16 cellular contexts compared by ENCODE assay signal in the genomic region with DNA sequence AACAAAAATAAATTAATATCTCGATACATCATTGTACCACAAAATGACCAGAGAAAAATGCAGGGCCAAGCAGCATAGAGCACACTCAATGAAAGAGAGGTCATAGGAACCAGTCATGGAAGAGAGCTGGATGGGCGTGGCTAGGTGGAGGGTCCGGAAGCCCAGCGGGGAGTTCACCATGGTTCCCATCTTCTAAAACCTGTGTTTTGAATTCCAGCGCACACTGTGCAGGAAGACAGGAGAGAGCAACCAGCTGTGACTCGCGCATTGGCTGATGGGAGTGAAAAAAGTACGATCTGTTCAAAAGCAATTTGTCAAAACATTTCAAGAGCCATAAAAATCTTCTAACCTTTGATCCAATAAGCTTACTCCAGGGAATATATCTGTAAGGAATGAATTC.
DNase-seq lines count a peak whose midpoint lies in the region; ATAC-seq, FAIRE-seq and TF ChIP-seq lines count a peak whose summit lies in the region.
"Had no signal": no experiment of that assay in that cellular context is flagged by ENCODE, and none has a peak within 500 bp of the region (broad histone marks: within the 10 kb centered on the region; RNA-seq: fewer than 3 reads in every experiment).

No MANE protein-coding gene starts in this region.

- peak; percentile 25 for DNase-seq in A673 (ENCODE audit: low spot score)
- peak; percentile 54 for DNase-seq in NCI-H2171 (lab: John Stamatoyannopoulos, UW)
- DNase-seq in K562 (ENCODE audit: extremely low read depth in 1 of 4, low spot score in 3 of 4) = peak in 1 of 4 experiments; percentile 3
- DNase-seq in left kidney (ENCODE audit: low read depth, low spot score) = peak; percentile 46
- DNase-seq in GM10266 (ENCODE audit: extremely low spot score) = no peak
- no peak for DNase-seq in activated T-cell treated with anti-CD3 and anti-CD28 coated beads, Interleukin-2, amount 50 U/mL, for 24 hours
- DNase-seq: Caco-2; CD8-positive, alpha-beta memory T cell; DND-41; GDM1; H7; IMR-90 had no signal

- no peak overlapping the region for H3K27ac Mint-ChIP-seq in activated T-cell treated with anti-CD3 and anti-CD28 coated beads, Interleukin-2, amount 50 U/mL, for 24 hours
- H3K27ac Mint-ChIP-seq: CD14-positive monocyte; CD8-positive, alpha-beta memory T cell had no signal

- in situ Hi-C loops in K562 (cut with MboI) = no loop called here

- no peak for TF ChIP-seq RAD21 in K562 (CRISPR knock-in tag; conservative IDR thresholded peaks at IDR 0.05 in 1 of 2, IDR thresholded peaks at IDR 0.05 in 1 of 2)

- H3K4me3 Mint-ChIP-seq in activated T-cell treated with anti-CD3 and anti-CD28 coated beads, Interleukin-2, amount 50 U/mL, for 24 hours = no peak overlapping the region
- H3K4me3 Mint-ChIP-seq: CD14-positive monocyte; CD8-positive, alpha-beta memory T cell had no signal

- H4K20me1 ChIP-seq in K562 (replicated peaks; ENCODE audit: control insufficient read depth, insufficient read depth, low read length) = no peaks in the 10 kb centered on the region

- no peak overlapping the region for H3K9ac ChIP-seq in K562 (ENCODE audit: insufficient read depth in 1 of 2, low read depth in 2 of 2, low read length in 2 of 2)

- no peak for TF ChIP-seq CTCF in A673 (conservative IDR thresholded peaks at IDR 0.05; ENCODE audit: low read depth, low read length)
- no peak for TF ChIP-seq CTCF in K562 (IDR thresholded peaks at IDR 0.05 in 2 of 3, conservative IDR thresholded peaks at IDR 0.05 in 1 of 3; ENCODE audit: insufficient read depth in 2 of 3, low read depth in 1 of 3, low read length in 3 of 3)
- no peak for TF ChIP-seq CTCF in GM10266 (IDR thresholded peaks at IDR 0.05; ENCODE audit: control insufficient read depth, insufficient read depth, low read depth, missing control alignments)

- H3K4me3 ChIP-seq in A673 (ENCODE audit: low read depth, low read length, poor library complexity, severe bottlenecking) (no peak overlapping the region), K562 (no peak overlapping the region)

- no peaks in the 10 kb centered on the region for H3K4me1 Mint-ChIP-seq in activated T-cell treated with anti-CD3 and anti-CD28 coated beads, Interleukin-2, amount 50 U/mL, for 24 hours (ENCODE audit: low read depth)
- H3K4me1 Mint-ChIP-seq: CD14-positive monocyte; CD8-positive, alpha-beta memory T cell had no signal

- peaks cover 35% of the 10 kb centered on the region for H3K27me3 ChIP-seq in A673 (replicated peaks; ENCODE audit: insufficient read depth, low read depth, low read length, poor library complexity)
- H3K27me3 ChIP-seq in K562 (ENCODE audit: control insufficient read depth in 2 of 2, insufficient read depth in 2 of 2, low read length in 2 of 2) = peaks cover 0 to 7% of the 10 kb centered on the region in 2 experiments; a peak in 2 of 5 replicates

- H3K27ac ChIP-seq in A673 (ENCODE audit: low read depth, low read length, poor library complexity, severe bottlenecking) = no peak overlapping the region
- H3K27ac ChIP-seq in K562 (ENCODE audit: extremely low read depth, low read depth, low read length) = no peak overlapping the region

- H3K79me2 ChIP-seq in K562 (ENCODE audit: control insufficient read depth, insufficient read depth, low read length) = no peaks in the 10 kb centered on the region

- 0 out of 2 replicates have a peak overlapping the region, but pooled peaks have one; percentile 9 for H2AFZ ChIP-seq in K562 (ENCODE audit: low read depth, low read length)

- no peak for TF ChIP-seq POLR2A in K562 (conservative IDR thresholded peaks at IDR 0.05)

- no peak overlapping the region for H3K4me2 ChIP-seq in K562 (ENCODE audit: insufficient read depth, low read length)

- POLR2A ChIA-PET in A673 (lab: Charles Lee; ENCODE audit: low non-redundant PET) (no interaction called here), K562 (lab: Yijun Ruan, JAX) (no interaction called here)

- H3K4me1 ChIP-seq in A673 (ENCODE audit: insufficient read depth, low read length, poor library complexity, severe bottlenecking) = peaks cover 18% of the 10 kb centered on the region
- H3K4me1 ChIP-seq in K562 (replicated peaks in 1 of 2; ENCODE audit: control insufficient read depth in 2 of 2, insufficient read depth in 2 of 2, low read length in 2 of 2) = peaks cover 0 to 5% of the 10 kb centered on the region in 2 experiments; a peak in 2 of 5 replicates

- intact Hi-C loops in A673 (cut with micrococcal nuclease; ENCODE audit: unreplicated experiment) (no loop called here), K562 (cut with micrococcal nuclease) (no loop called here)

- ATAC-seq in K562 (no peak), HG02678 (IDR thresholded peaks at IDR 0.05; ENCODE audit: unreplicated experiment) (no peak), GM18868 (IDR thresholded peaks at IDR 0.05; ENCODE audit: unreplicated experiment) (no peak)

- CTCF ChIA-PET in A673 (lab: Charles Lee) = no interaction called here
- CTCF ChIA-PET in K562 (lab: Yijun Ruan, JAX; ENCODE audit: low intra/inter-chr PET ratio) = no interaction called here

- H3K9me3 ChIP-seq in A673 (ENCODE audit: low read depth, low read length, poor library complexity, severe bottlenecking) (no peaks in the 10 kb centered on the region), K562 (replicated peaks; ENCODE audit: control insufficient read depth, insufficient read depth, low read depth, low read length) (no peaks in the 10 kb centered on the region)
- H3K9me3 ChIP-seq: Caco-2 had no signal

- H3K9me3 Mint-ChIP-seq in activated T-cell treated with anti-CD3 and anti-CD28 coated beads, Interleukin-2, amount 50 U/mL, for 24 hours = no peaks in the 10 kb centered on the region

- FAIRE-seq in K562 (lab: Jason Lieb, UNC) = no peak
- FAIRE-seq: A204.1 had no signal

- H3K9me1 ChIP-seq in K562 (ENCODE audit: control insufficient read depth, insufficient read depth, low read length) = no peaks in the 10 kb centered on the region

- no peak for TF ChIP-seq EP300 in K562 (IDR thresholded peaks at IDR 0.05; ENCODE audit: low read length)

- H3K36me3 Mint-ChIP-seq in activated T-cell treated with anti-CD3 and anti-CD28 coated beads, Interleukin-2, amount 50 U/mL, for 24 hours (ENCODE audit: low read depth) = no peaks in the 10 kb centered on the region
- H3K36me3 Mint-ChIP-seq: CD14-positive monocyte; CD8-positive, alpha-beta memory T cell had no signal

- peaks cover 12% of the 10 kb centered on the region for H3K27me3 Mint-ChIP-seq in activated T-cell treated with anti-CD3 and anti-CD28 coated beads, Interleukin-2, amount 50 U/mL, for 24 hours

- BruUV-seq in A673 (replicated peaks; lab: Mats Ljungman, UMichigan) = no TSS peak
- no TSS peak for BruUV-seq in K562 (replicated peaks; lab: Mats Ljungman, UMichigan)

- 2% methylated on average over 8 of the region's 8 CpGs for WGBS in K562 (ENCODE audit: insufficient coverage, low coverage, missing lambda C conversion rate)

- H3K36me3 ChIP-seq in A673 (ENCODE audit: insufficient read depth, low read length, poor library complexity, severe bottlenecking) (no peaks in the 10 kb centered on the region), K562 (ENCODE audit: control insufficient read depth, insufficient read depth, low read length) (no peaks in the 10 kb centered on the region)

TF ChIP-seq in K562, 482 proteins besides CTCF, POLR2A, EP300 and RAD21:
- TF ChIP-seq ZC3H4 (CRISPR knock-in tag; IDR thresholded peaks at IDR 0.05; ENCODE audit: borderline replicate concordance) (no peak), ZBED1 (IDR thresholded peaks at IDR 0.05) (no peak), MCM3 (IDR thresholded peaks at IDR 0.05) (no peak), POLR3G (IDR thresholded peaks at IDR 0.05; ENCODE audit: extremely low read depth, insufficient read length, insufficient replicate concordance) (no peak), ZNF586 (CRISPR knock-in tag; conservative IDR thresholded peaks at IDR 0.05) (no peak), U2AF2 (optimal IDR thresholded peaks at IDR 0.05; ENCODE audit: low read depth, low read length) (no peak)
- TF ChIP-seq, protein P1, sequence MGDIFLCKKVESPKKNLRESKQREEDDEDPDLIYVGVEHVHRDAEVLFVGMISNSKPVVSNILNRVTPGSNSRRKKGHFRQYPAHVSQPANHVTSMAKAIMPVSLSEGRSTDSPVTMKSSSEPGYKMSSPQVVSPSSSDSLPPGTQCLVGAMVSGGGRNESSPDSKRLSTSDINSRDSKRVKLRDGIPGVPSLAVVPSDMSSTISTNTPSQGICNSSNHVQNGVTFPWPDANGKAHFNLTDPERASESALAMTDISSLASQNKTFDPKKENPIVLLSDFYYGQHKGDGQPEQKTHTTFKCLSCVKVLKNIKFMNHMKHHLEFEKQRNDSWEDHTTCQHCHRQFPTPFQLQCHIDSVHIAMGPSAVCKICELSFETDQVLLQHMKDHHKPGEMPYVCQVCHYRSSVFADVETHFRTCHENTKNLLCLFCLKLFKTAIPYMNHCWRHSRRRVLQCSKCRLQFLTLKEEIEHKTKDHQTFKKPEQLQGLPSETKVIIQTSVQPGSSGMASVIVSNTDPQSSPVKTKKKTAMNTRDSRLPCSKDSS (IDR thresholded peaks at IDR 0.05; ENCODE audit: low read depth, partially characterized antibody) = no peak
- TF ChIP-seq, protein P2, sequence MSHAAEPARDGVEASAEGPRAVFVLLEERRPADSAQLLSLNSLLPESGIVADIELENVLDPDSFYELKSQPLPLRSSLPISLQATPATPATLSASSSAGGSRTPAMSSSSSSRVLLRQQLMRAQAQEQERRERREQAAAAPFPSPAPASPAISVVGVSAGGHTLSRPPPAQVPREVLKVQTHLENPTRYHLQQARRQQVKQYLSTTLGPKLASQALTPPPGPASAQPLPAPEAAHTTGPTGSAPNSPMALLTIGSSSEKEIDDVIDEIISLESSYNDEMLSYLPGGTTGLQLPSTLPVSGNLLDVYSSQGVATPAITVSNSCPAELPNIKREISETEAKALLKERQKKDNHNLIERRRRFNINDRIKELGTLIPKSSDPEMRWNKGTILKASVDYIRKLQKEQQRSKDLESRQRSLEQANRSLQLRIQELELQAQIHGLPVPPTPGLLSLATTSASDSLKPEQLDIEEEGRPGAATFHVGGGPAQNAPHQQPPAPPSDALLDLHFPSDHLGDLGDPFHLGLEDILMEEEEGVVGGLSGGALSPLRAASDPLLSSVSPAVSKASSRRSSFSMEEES (CRISPR knock-in tag; IDR thresholded peaks at IDR 0.05) = no peak

Comparison
In these comparisons a context has a peak if more than half of its experiments do, and no peak if none do; other contexts are left out.
1. DNase-seq: peak in A673 (single experiment), NCI-H2171 (single experiment) and left kidney (single experiment); none in GM10266 (single experiment) and activated T-cell treated with anti-CD3 and anti-CD28 coated beads, Interleukin-2, amount 50 U/mL, for 24 hours (single experiment).